ENCODE assay signal across 8 cellular contexts in genomic region chr21:10325546-10325945, GRCh38.
DNase-seq lines count a peak whose midpoint lies in the region; ATAC-seq and TF ChIP-seq lines count a peak whose summit lies in the region.
"Not testable (repeated sequence)": the region's sequence is repeated elsewhere in the genome, so short reads cannot be mapped to it uniquely, and the experiment has no call there.

No MANE protein-coding gene starts in this region.

- not testable (repeated sequence) for H3K4me3 ChIP-seq in fibroblast of villous mesenchyme (ENCODE audit: low read depth, low read length)

- not testable (repeated sequence) for H3K27ac Mint-ChIP-seq in activated naive CD4-positive, alpha-beta T cell treated with anti-CD3 and anti-CD28 coated beads, Interleukin-2, amount 50 U/mL, for 72 hours

- DNase-seq in CMK (ENCODE audit: low read depth) (peak; percentile 63), RKO (ENCODE audit: low spot score) (peak; percentile 77), fibroblast of villous mesenchyme (ENCODE audit: low read depth) (peak; percentile 87), middle frontal gyrus (ENCODE audit: extremely low spot score, low spot score) (peak; percentile 97), stromal cell of bone marrow (ENCODE audit: low read depth) (peak; percentile 6)
- DNase-seq in activated naive CD4-positive, alpha-beta T cell treated with anti-CD3 and anti-CD28 coated beads, Interleukin-2, amount 50 U/mL, for 72 hours (ENCODE audit: low spot score in 2 of 2): peak in 1 of 2 donors; percentile 38

- H3K36me3 Mint-ChIP-seq in activated naive CD4-positive, alpha-beta T cell treated with anti-CD3 and anti-CD28 coated beads, Interleukin-2, amount 50 U/mL, for 72 hours: peaks cover 40 to 44% of the 10 kb centered on the region in 2 donors

- H3K9me3 Mint-ChIP-seq in activated naive CD4-positive, alpha-beta T cell treated with anti-CD3 and anti-CD28 coated beads, Interleukin-2, amount 50 U/mL, for 72 hours: peaks cover 41 to 42% of the 10 kb centered on the region in 2 donors

- TF ChIP-seq CTCF in fibroblast of villous mesenchyme (IDR thresholded peaks at IDR 0.05; ENCODE audit: insufficient read depth, low read depth, low read length): not testable (repeated sequence)

- ATAC-seq in GM21619 (IDR thresholded peaks at IDR 0.05; ENCODE audit: unreplicated experiment) (peak; percentile 96), HG03196 (IDR thresholded peaks at IDR 0.05; ENCODE audit: unreplicated experiment) (peak; percentile 92)
- peak; percentile 81 to 82 for ATAC-seq in activated naive CD4-positive, alpha-beta T cell treated with anti-CD3 and anti-CD28 coated beads, Interleukin-2, amount 50 U/mL, for 72 hours
